1 cellular context compared by ENCODE assay signal in the genomic region with DNA sequence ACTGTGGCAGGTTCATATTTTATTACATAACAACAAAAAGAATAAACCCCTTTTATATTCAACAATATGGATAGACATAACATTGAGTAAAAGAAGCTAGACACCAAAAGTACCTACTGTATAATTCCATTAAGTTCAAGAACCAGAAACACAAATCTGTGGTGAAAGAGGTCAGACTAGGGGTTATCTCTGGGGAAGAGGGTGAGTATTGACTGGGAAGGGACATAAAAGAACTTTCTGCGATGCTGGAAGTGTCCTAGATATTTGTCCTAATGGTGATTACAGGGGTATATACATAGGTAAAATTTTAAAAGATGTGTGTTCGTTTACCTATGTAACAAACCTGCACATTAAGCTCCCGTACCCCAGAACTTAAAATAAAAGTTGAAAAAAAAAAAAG.
TF ChIP-seq lines count a peak whose summit lies in the region.

No MANE protein-coding gene starts in this region.

TF ChIP-seq in HCT116, 20 proteins besides CTCF, POLR2A, EP300 and RAD21 (continued from another document):
- TF ChIP-seq ELF1 (IDR thresholded peaks at IDR 0.05; ENCODE audit: borderline replicate concordance, low read depth) (no peak), CEBPB (IDR thresholded peaks at IDR 0.05; ENCODE audit: low read depth) (no peak), POLR2AphosphoS5 (IDR thresholded peaks at IDR 0.05; ENCODE audit: low read depth, low read length) (no peak), ZBTB33 (IDR thresholded peaks at IDR 0.05; ENCODE audit: extremely low read depth, insufficient replicate concordance, low read length) (no peak), EGR1 (IDR thresholded peaks at IDR 0.05; ENCODE audit: low read depth) (no peak), MAX (IDR thresholded peaks at IDR 0.05) (no peak), SIN3A (IDR thresholded peaks at IDR 0.05; ENCODE audit: low read depth) (no peak), SRF (IDR thresholded peaks at IDR 0.05; ENCODE audit: low read depth) (no peak)
